ENCODE assay signal across 22 cellular contexts in the genomic region with DNA sequence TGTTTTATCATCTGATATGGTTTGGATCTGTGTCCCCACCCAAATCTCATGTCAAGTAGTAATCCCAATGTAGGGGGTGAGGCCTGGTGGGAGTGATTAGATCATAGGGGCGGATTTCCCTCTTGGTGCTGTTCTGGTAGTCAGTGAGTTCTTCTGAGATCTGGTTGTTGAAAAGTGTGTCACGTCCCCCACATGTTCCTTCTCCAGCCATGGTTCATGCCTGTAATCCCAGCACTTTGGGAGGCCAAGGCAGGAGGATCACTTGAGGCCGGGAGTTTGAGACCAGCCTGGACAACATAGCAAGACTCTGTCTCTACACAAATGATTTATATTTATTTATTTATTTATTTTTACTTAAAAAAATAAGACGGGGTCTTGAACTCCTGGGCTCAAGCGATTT. TPM values are rescaled to one million over a fixed set of nuclear protein-coding genes. Genes with fewer than 3 reads are reported as not detected.
DNase-seq lines count a peak whose midpoint lies in the region; ATAC-seq, FAIRE-seq and TF ChIP-seq lines count a peak whose summit lies in the region.
"Had no signal": no experiment of that assay in that cellular context is flagged by ENCODE, and none has a peak within 500 bp of the region (broad histone marks: within the 10 kb centered on the region; RNA-seq: fewer than 3 reads in every experiment).

No MANE protein-coding gene starts in this region.

- H3K4me2 ChIP-seq in K562 (ENCODE audit: insufficient read depth, low read length) = no peak overlapping the region
- H3K4me2 ChIP-seq: BLaER1 had no signal

- DNase-seq in Panc1 (ENCODE audit: low read depth, low spot score) = no peak
- no peak for DNase-seq in K562 (ENCODE audit: extremely low read depth in 1 of 4, low spot score in 3 of 4)
- no peak for DNase-seq in D721Med (ENCODE audit: insufficient read length, low spot score)
- no peak for DNase-seq in inferior parietal cortex (ENCODE audit: extremely low spot score)
- DNase-seq: 8988T; ACHN; BE2C; C1 segment of cervical spinal cord; CD4-positive, CD25-positive, alpha-beta regulatory T cell; CD8-positive, alpha-beta memory T cell; COR-L47; DMS79 treated with DMSO at 0.1 percent for 48 hours; GF-D8 had no signal

- H3K4me1 ChIP-seq in HEK293 (ENCODE audit: control insufficient read depth, insufficient read depth, low read length) (no peaks in the 10 kb centered on the region), Panc1 (ENCODE audit: control insufficient read depth, insufficient read depth, low read length) (peaks cover 10% of the 10 kb centered on the region; the same call in 1 of the 2 replicates), K562 (replicated peaks in 1 of 2; ENCODE audit: control insufficient read depth in 2 of 2, insufficient read depth in 2 of 2, low read length in 2 of 2) (no peaks in the 10 kb centered on the region; a peak in 1 of 5 replicates)
- H3K4me1 ChIP-seq: BE2C, BLaER1 had no signal

- H4K20me1 ChIP-seq in K562 (replicated peaks; ENCODE audit: control insufficient read depth, insufficient read depth, low read length) = no peaks in the 10 kb centered on the region
- H4K20me1 ChIP-seq: BLaER1 had no signal

- ATAC-seq in Panc1 = no peak
- ATAC-seq in K562 = no peak
- no peak for ATAC-seq in GM21381 (IDR thresholded peaks at IDR 0.05; ENCODE audit: unreplicated experiment)

- 80% methylated on average over 5 of the region's 5 CpGs for WGBS in K562 (ENCODE audit: insufficient coverage, low coverage, missing lambda C conversion rate)

- H3K4me3 ChIP-seq in HEK293 (ENCODE audit: low read depth, low read length) (no peak overlapping the region), Panc1 (ENCODE audit: low read depth in 2 of 2, low read length in 2 of 2) (no peak overlapping the region), K562 (no peak overlapping the region)
- H3K4me3 ChIP-seq: BLaER1 had no signal

- POLR2A ChIA-PET in HEK293 (lab: Yijun Ruan, JAX) (no interaction called here), Panc1 (lab: Charles Lee) (no interaction called here), K562 (lab: Yijun Ruan, JAX) (no interaction called here)

- no peaks in the 10 kb centered on the region for H3K79me2 ChIP-seq in K562 (ENCODE audit: control insufficient read depth, insufficient read depth, low read length)

- no peak overlapping the region for H2AFZ ChIP-seq in K562 (ENCODE audit: low read depth, low read length)

- TF ChIP-seq POLR2A in K562 (conservative IDR thresholded peaks at IDR 0.05) = no peak

- H3K36me3 ChIP-seq in HEK293 (ENCODE audit: control insufficient read depth in 2 of 2, insufficient read depth in 1 of 2, low read length in 2 of 2) = no peaks in the 10 kb centered on the region
- H3K36me3 ChIP-seq in Panc1 (ENCODE audit: control insufficient read depth, insufficient read depth, low read length) = no peaks in the 10 kb centered on the region
- no peaks in the 10 kb centered on the region for H3K36me3 ChIP-seq in K562 (ENCODE audit: control insufficient read depth, insufficient read depth, low read length)
- H3K36me3 ChIP-seq: BE2C, BLaER1 had no signal

- intact Hi-C loops in Panc1 (cut with micrococcal nuclease; ENCODE audit: unreplicated experiment) = no loop called here
- intact Hi-C loops in K562 (cut with micrococcal nuclease) = no loop called here

- H3K9me3 ChIP-seq in HEK293 (ENCODE audit: control insufficient read depth, insufficient read depth, low read depth, low read length) = no peaks in the 10 kb centered on the region
- no peaks in the 10 kb centered on the region for H3K9me3 ChIP-seq in Panc1 (ENCODE audit: control insufficient read depth, insufficient read depth, low read depth, low read length)
- H3K9me3 ChIP-seq in K562 (replicated peaks; ENCODE audit: control insufficient read depth, insufficient read depth, low read depth, low read length) = no peaks in the 10 kb centered on the region
- H3K9me3 ChIP-seq: BE2C had no signal

- CTCF ChIA-PET in HEK293 (lab: Yijun Ruan, JAX) = interaction anchor here (0.7 kb wide), 2 partner anchors 250 to 987 kb away, joined by 3 to 5 read pairs; no protein-coding TSS in a partner anchor
- CTCF ChIA-PET in Panc1 (lab: Charles Lee) = no interaction called here
- CTCF ChIA-PET in K562 (lab: Yijun Ruan, JAX; ENCODE audit: low intra/inter-chr PET ratio) = no interaction called here

- TF ChIP-seq RAD21 in K562 (CRISPR knock-in tag; conservative IDR thresholded peaks at IDR 0.05 in 1 of 2, IDR thresholded peaks at IDR 0.05 in 1 of 2) = no peak

- no peaks in the 10 kb centered on the region for H3K27me3 ChIP-seq in Panc1 (ENCODE audit: control insufficient read depth, insufficient read depth, low read length)
- no peaks in the 10 kb centered on the region for H3K27me3 ChIP-seq in K562 (ENCODE audit: control insufficient read depth in 2 of 2, insufficient read depth in 2 of 2, low read length in 2 of 2)
- H3K27me3 ChIP-seq: BE2C, BLaER1 had no signal

- H3K9ac ChIP-seq in K562 (ENCODE audit: insufficient read depth in 1 of 2, low read depth in 2 of 2, low read length in 2 of 2) = no peak overlapping the region
- H3K9ac ChIP-seq: BLaER1 had no signal

- no peaks in the 10 kb centered on the region for H3K9me1 ChIP-seq in K562 (ENCODE audit: control insufficient read depth, insufficient read depth, low read length)

- H3K27ac ChIP-seq in HEK293 (ENCODE audit: extremely low read depth, low read depth, low read length) (no peak overlapping the region), Panc1 (ENCODE audit: low read length) (peak overlapping the region; percentile 25; the same call in 1 of the 2 replicates), K562 (ENCODE audit: extremely low read depth, low read depth, low read length) (no peak overlapping the region)
- H3K27ac ChIP-seq: BLaER1 had no signal

- BruUV-seq in Panc1 (replicated peaks; lab: Mats Ljungman, UMichigan) (no TSS peak), K562 (replicated peaks; lab: Mats Ljungman, UMichigan) (no TSS peak)

- TF ChIP-seq EP300 in K562 (IDR thresholded peaks at IDR 0.05; ENCODE audit: low read length) = no peak

- TF ChIP-seq CTCF in HEK293 (tag by site-specific recombination; IDR thresholded peaks at IDR 0.05) = no peak
- TF ChIP-seq CTCF in Panc1 (IDR thresholded peaks at IDR 0.05) = no peak
- TF ChIP-seq CTCF in K562 (IDR thresholded peaks at IDR 0.05 in 2 of 3, conservative IDR thresholded peaks at IDR 0.05 in 1 of 3; ENCODE audit: insufficient read depth in 2 of 3, low read depth in 1 of 3, low read length in 3 of 3) = no peak
- TF ChIP-seq CTCF in D721Med (IDR thresholded peaks at IDR 0.05; ENCODE audit: insufficient read depth, missing control alignments) = no peak

- FAIRE-seq in K562 (lab: Jason Lieb, UNC) (no peak), D721Med (lab: Jason Lieb, UNC) (no peak)
- FAIRE-seq: A204.1, G401.6, GM12891, GM19239 had no signal

- in situ Hi-C loops in Panc1 (cut with HindIII; ENCODE audit: low pct_unique_long_range_greater_than_20kb, low sequenced_read_pairs) (no loop called here), K562 (cut with MboI) (no loop called here)

TF ChIP-seq in HEK293, 187 proteins besides CTCF, POLR2A, EP300 and RAD21 (continues in another document):
- TF ChIP-seq ZNF121 (tag by site-specific recombination; IDR thresholded peaks at IDR 0.05) (peak; percentile 72), KLF1 (tag by site-specific recombination; IDR thresholded peaks at IDR 0.05) (peak; percentile 47; the same call in 1 of the 2 replicates)

TF ChIP-seq in K562, 482 proteins besides CTCF, POLR2A, EP300 and RAD21:
- TF ChIP-seq ZNF324 (CRISPR knock-in tag; IDR thresholded peaks at IDR 0.05) (no peak), CC2D1A (IDR thresholded peaks at IDR 0.05) (peak; percentile 29; the same call in 1 of the 2 replicates), ZNF282 (CRISPR knock-in tag; IDR thresholded peaks at IDR 0.05) (no peak), ELF4 (CRISPR knock-in tag; IDR thresholded peaks at IDR 0.05) (no peak), ZNF121 (CRISPR knock-in tag; conservative IDR thresholded peaks at IDR 0.05) (0 out of 2 replicates have a peak, but pooled peaks have one; percentile 50), TRIM24 (IDR thresholded peaks at IDR 0.05) (0 out of 4 replicates have a peak, but pooled peaks of 1 of the 2 experiments have one; percentile 9), PHF21A (IDR thresholded peaks at IDR 0.05; ENCODE audit: borderline replicate concordance, low read depth) (no peak), ZNF77 (CRISPR knock-in tag; IDR thresholded peaks at IDR 0.05) (no peak), RBM25 (IDR thresholded peaks at IDR 0.05; ENCODE audit: low read depth, low read length, severe bottlenecking) (peak; percentile 46), SREBF2 (CRISPR knock-in tag; IDR thresholded peaks at IDR 0.05) (no peak)
TF ChIP-seq in K562: peak in this region for 4.

RNA-seq across cellular contexts. Expression of a gene that starts 30.8 kb away (rescaled TPM):
- 35.4 TPM for total RNA-seq in Panc1 (2021; ENCODE audit: unreplicated experiment)
- polyA plus RNA-seq in Panc1 (2012; ENCODE audit: insufficient read length) = 30.5 TPM
- total RNA-seq in K562 (2011; cell fraction: chromatin; rRNA removed; ENCODE audit: low replicate concordance) = 1.1 and 4.5 TPM in 2 replicates
- 1.5 and 4.3 TPM in 2 replicates for total RNA-seq in K562 (2011; cell fraction: nucleolus; rRNA removed)
- 3.6 and 4.0 TPM in 2 replicates for total RNA-seq in K562 (2011; cell fraction: nucleoplasm; rRNA removed)
- 20.6 and 23.1 TPM in 2 replicates for total RNA-seq in K562 (2014; rRNA removed)
- 20.4 and 21.6 TPM in 2 replicates for total RNA-seq in K562 (2014; rRNA removed; fragmentation: Illumina TruSeq; extraction: Trizol)
- total RNA-seq in K562 (2015; rRNA removed; fragmentation: Illumina TruSeq; extraction: Trizol) = 29.3 and 32.2 TPM in 2 replicates
- total RNA-seq in K562 (2021) = 21.1 and 22.5 TPM in 2 replicates
- 0.46 and 0.49 TPM in 2 replicates for polyA plus RNA-seq in K562 (2011; rRNA removed)
- polyA plus RNA-seq in K562 (2011; cell fraction: cytosol; rRNA removed) = 0.25 and 0.43 TPM in 2 replicates
- polyA plus RNA-seq in K562 (2011; cell fraction: nucleus; rRNA removed) = 0.14 and 0.31 TPM in 2 replicates
- 20.5 and 30.0 TPM in 2 replicates for polyA plus RNA-seq in K562 (2012)
- polyA plus RNA-seq in K562 (2014; fragmentation: Illumina TruSeq; extraction: Trizol) = 31.1 and 32.4 TPM in 2 replicates
- polyA plus RNA-seq in K562 (2014; fragmentation: Nextera tagmentation; extraction: Ambion mirVana) = 1 to 10 TPM; 5.2 to 8.5 TPM
- polyA plus RNA-seq in K562 (2014; rRNA removed) = 17.8 and 21.5 TPM in 2 replicates
- 0.56 and 0.72 TPM in 2 replicates for polyA minus RNA-seq in K562 (2011; rRNA and poly(A)+ RNA removed)
- polyA minus RNA-seq in K562 (2011; cell fraction: cytosol; rRNA and poly(A)+ RNA removed) = 0.64 TPM in 1 of 2 replicates, not detected in the other
- polyA minus RNA-seq in K562 (2011; cell fraction: nucleus; rRNA and poly(A)+ RNA removed) = 0.40 and 1.3 TPM in 2 replicates
- polyA plus RNA-seq: AG04450, CD14-positive monocyte had no signal
